In the genomic region with DNA sequence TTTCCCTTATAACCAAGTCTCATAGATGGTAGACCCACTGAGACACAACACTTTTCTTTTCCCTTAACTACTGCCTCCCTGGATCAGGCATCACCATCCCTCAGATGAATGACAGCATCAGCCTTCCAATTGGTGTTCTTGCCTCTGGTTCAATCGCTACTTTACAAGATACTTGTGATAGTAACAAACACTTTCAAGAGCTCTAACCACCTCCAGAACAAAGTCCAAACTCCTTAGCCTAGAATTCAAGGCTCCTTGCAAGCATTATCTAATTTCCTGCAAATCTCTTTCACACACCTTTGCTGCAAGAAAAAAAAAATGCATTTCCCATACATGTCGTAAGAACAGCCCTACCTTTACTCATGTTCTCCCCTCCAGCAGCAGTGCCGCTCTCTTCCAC, we compare ENCODE assay signal across 27 cellular contexts.
"Had no signal": no experiment of that assay in that cellular context is flagged by ENCODE, and none has a peak within 500 bp of the region (broad histone marks: within the 10 kb centered on the region; RNA-seq: fewer than 3 reads in every experiment).

No MANE protein-coding gene starts in this region.

- DNase-seq: activated CD4-positive, alpha-beta T cell treated with anti-CD3 and anti-CD28 coated beads for 48 hours; activated CD4-positive, alpha-beta T cell treated with anti-CD3 and anti-CD28 coated beads, Interleukin-2, amount 50 U/mL, for 4 hours; activated CD4-positive, CD25-positive, alpha-beta regulatory T cell treated with anti-CD3 and anti-CD28 coated beads, Interleukin-2, amount 50 U/mL, for 72 hours; activated CD8-positive, alpha-beta memory T cell treated with anti-CD3 and anti-CD28 coated beads, Interleukin-2, amount 10 ng/mL, durations not matched to agents 7 days and 5 days; activated T-cell treated with anti-CD3 and anti-CD28 coated beads, Interleukin-2, amount 50 U/mL, for 4 hours; aorta; central memory CD4-positive, alpha-beta T cell; KBM-7; NCI-H1092; NCI-H1417 treated with DMSO at 0.1 percent for 48 hours; NCI-H1694; NCI-H2029; NCI-H2107; NCI-H2171 treated with DMSO at 0.1 percent for 48 hours; NCI-H510A treated with DMSO at 0.1 percent for 48 hours; NCI-H69; Peyer's patch; Right ventricle myocardium superior; SJCRH30; SK-N-SH; SW 1271; T-helper 9 cell had no signal

- H3K36me3 ChIP-seq: Peyer's patch, SJCRH30 had no signal

- H3K9me3 ChIP-seq: Peyer's patch, SJCRH30, SK-N-SH had no signal

- H3K27ac Mint-ChIP-seq: activated CD8-positive, alpha-beta memory T cell treated with anti-CD3 and anti-CD28 coated beads, Interleukin-2, amount 10 ng/mL, durations not matched to agents 7 days and 5 days; activated naive CD4-positive, alpha-beta T cell treated with anti-CD3 and anti-CD28 coated beads, Interleukin-2, amount 50 U/mL, for 24 hours; T-helper 1 cell treated with Interleukin-12 subunit alpha and Interleukin-12 subunit beta and Interleukin-4 antibody, amounts not matched to agents 30 μg/mL and 1 μg/mL, for 36 hours; WTC11 had no signal

- H3K27me3 Mint-ChIP-seq: activated CD8-positive, alpha-beta memory T cell treated with anti-CD3 and anti-CD28 coated beads, Interleukin-2, amount 10 ng/mL, durations not matched to agents 7 days and 5 days; activated naive CD4-positive, alpha-beta T cell treated with anti-CD3 and anti-CD28 coated beads, Interleukin-2, amount 50 U/mL, for 24 hours had no signal

- H3K4me3 ChIP-seq: Peyer's patch, SJCRH30 had no signal

- H3K4me2 ChIP-seq: SK-N-SH had no signal

- H3K27me3 ChIP-seq: Peyer's patch, SJCRH30 had no signal

- H3K27ac ChIP-seq: Peyer's patch, RWPE1, SJCRH30 had no signal

- H3K4me3 Mint-ChIP-seq: activated CD8-positive, alpha-beta memory T cell treated with anti-CD3 and anti-CD28 coated beads, Interleukin-2, amount 10 ng/mL, durations not matched to agents 7 days and 5 days; activated naive CD4-positive, alpha-beta T cell treated with anti-CD3 and anti-CD28 coated beads, Interleukin-2, amount 50 U/mL, for 24 hours; activated T-cell treated with anti-CD3 and anti-CD28 coated beads, Interleukin-2, amount 50 U/mL, for 4 hours; T-helper 1 cell treated with Interleukin-12 subunit alpha and Interleukin-12 subunit beta and Interleukin-4 antibody, amounts not matched to agents 30 μg/mL and 1 μg/mL, for 36 hours; WTC11 had no signal

- H3K4me1 ChIP-seq: SJCRH30 had no signal

- FAIRE-seq: bronchial epithelial cell had no signal

- H3K9me3 Mint-ChIP-seq: activated naive CD4-positive, alpha-beta T cell treated with anti-CD3 and anti-CD28 coated beads, Interleukin-2, amount 50 U/mL, for 24 hours; activated T-cell treated with anti-CD3 and anti-CD28 coated beads, Interleukin-2, amount 50 U/mL, for 4 hours; T-helper 1 cell treated with Interleukin-12 subunit alpha and Interleukin-12 subunit beta and Interleukin-4 antibody, amounts not matched to agents 30 μg/mL and 1 μg/mL, for 36 hours; WTC11 had no signal

- H3K9me2 ChIP-seq: SK-N-SH had no signal
